In the genomic region with DNA sequence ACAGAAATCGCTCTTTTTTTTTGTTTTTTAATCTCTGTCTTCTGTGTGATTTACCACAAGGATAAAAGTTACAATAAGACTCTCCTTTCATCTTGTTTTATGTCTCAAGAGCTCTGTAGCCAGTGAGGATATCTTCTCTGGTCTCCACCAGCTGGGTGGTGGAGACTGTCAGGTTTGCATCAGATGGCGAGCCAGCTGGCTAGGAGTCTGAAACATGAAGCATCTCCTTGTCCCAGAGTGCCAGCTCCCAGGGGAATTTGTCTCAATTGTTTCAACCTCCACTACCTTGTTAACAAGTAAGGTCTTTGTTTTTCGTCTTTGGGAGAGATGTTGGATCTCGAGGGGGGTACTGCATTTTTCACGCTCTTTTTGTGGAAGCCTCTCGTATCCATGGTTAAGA, we compare ENCODE assay signal across 15 cellular contexts. TPM values are rescaled to one million over a fixed set of nuclear protein-coding genes. Genes with fewer than 3 reads are reported as not detected.
A peak's percentile ranks its signal among the peaks of the same experiment; 100 is the strongest.
DNase-seq lines count a peak whose midpoint lies in the region; TF ChIP-seq lines count a peak whose summit lies in the region.
"Had no signal": no experiment of that assay in that cellular context is flagged by ENCODE, and none has a peak within 500 bp of the region (broad histone marks: within the 10 kb centered on the region; RNA-seq: fewer than 3 reads in every experiment).

No MANE protein-coding gene starts in this region.

- no peak overlapping the region for H3K4me3 ChIP-seq in CD8-positive, alpha-beta memory T cell (ENCODE audit: low read length)
- no peak overlapping the region for H3K4me3 ChIP-seq in breast epithelium

- CTCF ChIA-PET in CD8-positive, alpha-beta memory T cell (lab: Charles Lee): no interaction called here

- intact Hi-C loops in breast epithelium (cut with DNase I; ENCODE audit: low total_unique reads): no loop called here

- H3K27ac Mint-ChIP-seq in H9 (no peak overlapping the region), glutamatergic neuron (ENCODE audit: unreplicated experiment) (peak overlapping the region; percentile 82)
- H3K27ac Mint-ChIP-seq in CD8-positive, alpha-beta memory T cell: no peak overlapping the region

- no peak overlapping the region for H2AK5ac ChIP-seq in H9 (ENCODE audit: insufficient read length, low read length)

- H2BK5ac ChIP-seq in H9 (ENCODE audit: insufficient read length, low read length): no peak overlapping the region

- H4K20me1 ChIP-seq in H9 (ENCODE audit: control insufficient read depth, insufficient read depth, insufficient read length): no peaks in the 10 kb centered on the region

- H3K56ac ChIP-seq in H9 (ENCODE audit: insufficient read length, low read depth, low read length): no peak overlapping the region

- H2BK15ac ChIP-seq in H9 (ENCODE audit: low read depth, low read length): no peak overlapping the region

- no peaks in the 10 kb centered on the region; a peak in 1 of 7 replicates for H3K36me3 Mint-ChIP-seq in H9 (ENCODE audit: insufficient read depth in 1 of 3, low read depth in 3 of 3)
- no peaks in the 10 kb centered on the region for H3K36me3 Mint-ChIP-seq in glutamatergic neuron (ENCODE audit: unreplicated experiment)
- no peaks in the 10 kb centered on the region for H3K36me3 Mint-ChIP-seq in CD8-positive, alpha-beta memory T cell

- H3K27me3 Mint-ChIP-seq in H9 (ENCODE audit: low read depth) (peaks cover 6% of the 10 kb centered on the region; the same call in 1 of the 2 replicates), glutamatergic neuron (ENCODE audit: unreplicated experiment) (peaks cover 5% of the 10 kb centered on the region)
- peaks cover 4 to 15% of the 10 kb centered on the region in 2 donors for H3K27me3 Mint-ChIP-seq in CD8-positive, alpha-beta memory T cell

- no peak overlapping the region for H2BK20ac ChIP-seq in H9 (ENCODE audit: low read depth, low read length, poor library complexity, severe bottlenecking)

- no peaks in the 10 kb centered on the region for H3K79me2 ChIP-seq in H9 (ENCODE audit: insufficient read depth, low read length)

- no CpG with 5 or more reads among the region's 6 CpGs for WGBS in H9 (ENCODE audit: extremely low coverage, insufficient read length, low lambda C conversion rate)

- H3K4me1 Mint-ChIP-seq in H9: peaks cover 8 to 11% of the 10 kb centered on the region in 2 experiments
- H3K4me1 Mint-ChIP-seq in glutamatergic neuron (ENCODE audit: low read depth, unreplicated experiment): peaks cover 26% of the 10 kb centered on the region
- peaks cover 0 to 12% (median 0%) of the 10 kb centered on the region in 3 donors for H3K4me1 Mint-ChIP-seq in CD8-positive, alpha-beta memory T cell

- H3K9me3 ChIP-seq in H9 (ENCODE audit: control insufficient read depth, low read depth, low read length) (no peaks in the 10 kb centered on the region), breast epithelium (no peaks in the 10 kb centered on the region)
- H3K9me3 ChIP-seq in CD8-positive, alpha-beta memory T cell (ENCODE audit: low read length): no peaks in the 10 kb centered on the region

- H4K91ac ChIP-seq in H9 (ENCODE audit: insufficient read length, low read depth, low read length): no peak overlapping the region

- H2AFZ ChIP-seq in H9 (ENCODE audit: low read length): no peak overlapping the region

- no peak overlapping the region for H3T11ph ChIP-seq in H9 (ENCODE audit: low read length)

- H3K14ac ChIP-seq in H9 (ENCODE audit: insufficient read depth, low read length): no peak overlapping the region

- H3K4me3 Mint-ChIP-seq in H9 (no peak overlapping the region), glutamatergic neuron (ENCODE audit: unreplicated experiment) (peak overlapping the region; percentile 19)
- H3K4me3 Mint-ChIP-seq in CD8-positive, alpha-beta memory T cell: no peak overlapping the region

- no peak overlapping the region for H2BK120ac ChIP-seq in H9 (ENCODE audit: low read depth, low read length, poor library complexity, severe bottlenecking)

- no peak overlapping the region for H3K9ac ChIP-seq in H9 (ENCODE audit: extremely low read depth, insufficient read length, low read length)

- no peaks in the 10 kb centered on the region for H3K9me3 Mint-ChIP-seq in H9
- peaks cover 6% of the 10 kb centered on the region for H3K9me3 Mint-ChIP-seq in glutamatergic neuron (ENCODE audit: unreplicated experiment)
- H3K9me3 Mint-ChIP-seq in CD8-positive, alpha-beta memory T cell: peaks cover 0 to 1% (median 0%) of the 10 kb centered on the region in 5 donors

- no peak overlapping the region for H4K8ac ChIP-seq in H9 (replicated peaks; ENCODE audit: insufficient read length, low read depth, low read length)

- H3K23ac ChIP-seq in H9 (ENCODE audit: insufficient read length, low read depth, low read length): no peak overlapping the region

- POLR2A ChIA-PET in CD8-positive, alpha-beta memory T cell (lab: Charles Lee): no interaction called here

- TF ChIP-seq POLR2A in breast epithelium (IDR thresholded peaks at IDR 0.05): no peak

- H3K27ac ChIP-seq in H9 (ENCODE audit: insufficient read length, low read depth, low read length): no peak overlapping the region
- no peak overlapping the region for H3K27ac ChIP-seq in CD8-positive, alpha-beta memory T cell (ENCODE audit: low read depth, low read length)
- no peak overlapping the region for H3K27ac ChIP-seq in breast epithelium

- TF ChIP-seq CTCF in H9 (conservative IDR thresholded peaks at IDR 0.05) (no peak), glutamatergic neuron (IDR thresholded peaks at IDR 0.05; ENCODE audit: partially characterized antibody, unreplicated experiment) (no peak), breast epithelium (IDR thresholded peaks at IDR 0.05) (no peak)

- DNase-seq in DMS 273 (lab: John Stamatoyannopoulos, UW; ENCODE audit: unreplicated experiment): peak; percentile 53
- DNase-seq in H9: peak; percentile 5
- peak; percentile 80 for DNase-seq in NCI-H2171 (lab: John Stamatoyannopoulos, UW)
- DNase-seq in glutamatergic neuron: no peak
- DNase-seq in CD8-positive, alpha-beta memory T cell: no peak
- no peak for DNase-seq in activated naive CD4-positive, alpha-beta T cell (lab: John Stamatoyannopoulos, UW)
- DNase-seq in breast epithelium (ENCODE audit: low spot score in 2 of 2): no peak
- DNase-seq: C1 segment of cervical spinal cord, COR-L47, DMS53, GOT3, NCI-H1417 treated with DMSO at 0.1 percent for 48 hours, NCI-H2081, NCI-H774 had no signal

- no peak overlapping the region for H2BK12ac ChIP-seq in H9 (ENCODE audit: insufficient read length, low read depth, low read length)

- H3K79me1 ChIP-seq in H9 (ENCODE audit: insufficient read depth, low read depth, low read length, poor library complexity, severe bottlenecking): no peaks in the 10 kb centered on the region

- H4K5ac ChIP-seq in H9 (ENCODE audit: insufficient read length, low read depth, low read length): no peak overlapping the region

- H3K23me2 ChIP-seq in H9 (ENCODE audit: insufficient read length, low read depth, low read length, poor library complexity, severe bottlenecking): no peaks in the 10 kb centered on the region

- no peak overlapping the region for H3K4me2 ChIP-seq in H9 (ENCODE audit: insufficient read depth, insufficient read length, low read length)

- no peaks in the 10 kb centered on the region for H3K36me3 ChIP-seq in CD8-positive, alpha-beta memory T cell (ENCODE audit: insufficient read depth, low read length)
- H3K36me3 ChIP-seq in breast epithelium: no peaks in the 10 kb centered on the region

- H3K27me3 ChIP-seq in H9 (ENCODE audit: insufficient read depth, low read length) (no peaks in the 10 kb centered on the region), breast epithelium (no peaks in the 10 kb centered on the region)
- H3K27me3 ChIP-seq in CD8-positive, alpha-beta memory T cell (ENCODE audit: insufficient read depth, low read length, poor library complexity, severe bottlenecking): no peaks in the 10 kb centered on the region

- no peaks in the 10 kb centered on the region for H3K4me1 ChIP-seq in H9 (ENCODE audit: insufficient read depth, low read length)
- no peaks in the 10 kb centered on the region for H3K4me1 ChIP-seq in CD8-positive, alpha-beta memory T cell (ENCODE audit: insufficient read depth, low read length)
- no peaks in the 10 kb centered on the region for H3K4me1 ChIP-seq in breast epithelium

- no peak overlapping the region for H3K4ac ChIP-seq in H9 (ENCODE audit: low read depth, low read length)

- H3K18ac ChIP-seq in H9 (ENCODE audit: insufficient read length, low read depth, low read length): no peak overlapping the region

RNA-seq across cellular contexts. Expression of a gene that starts 47.3 kb away (rescaled TPM):
- total RNA-seq in H9 (2021) (0.44 and 0.48 TPM in 2 replicates), glutamatergic neuron (ENCODE audit: unreplicated experiment) (1.6 TPM), breast epithelium (1 to 10 TPM in 2 of 3 donors, not detected in 1; 1.9 to 4.6 TPM)
- not detected for total RNA-seq in CD8-positive, alpha-beta memory T cell
- not detected for polyA plus RNA-seq in CD8-positive, alpha-beta memory T cell
- total RNA-seq: A673 had no signal

Comparison
In these comparisons a context has a peak if more than half of its experiments do, and no peak if none do; other contexts are left out.
1. DNase-seq: peak in DMS 273 (single experiment), H9 (single experiment) and NCI-H2171 (single experiment); none in glutamatergic neuron (single experiment), CD8-positive, alpha-beta memory T cell (0 of 5), activated naive CD4-positive, alpha-beta T cell (0 of 4) and breast epithelium (0 of 2).